ENCODE assay signal across 8 cellular contexts in genomic region chr19:55578761-55579747, GRCh38. TPM values are rescaled to one million over a fixed set of nuclear protein-coding genes. Genes with fewer than 3 reads are reported as not detected.
DNase-seq lines count a peak whose midpoint lies in the region; ATAC-seq and TF ChIP-seq lines count a peak whose summit lies in the region.
"Had no signal": no experiment of that assay in that cellular context is flagged by ENCODE, and none has a peak within 500 bp of the region (broad histone marks: within the 10 kb centered on the region; RNA-seq: fewer than 3 reads in every experiment).

No MANE protein-coding gene starts in this region.

- TF ChIP-seq CTCF in fibroblast of villous mesenchyme (IDR thresholded peaks at IDR 0.05; ENCODE audit: insufficient read depth, low read depth, low read length) (no peak), type B pancreatic cell (conservative IDR thresholded peaks at IDR 0.05) (no peak)

- H3K4me3 ChIP-seq in fibroblast of villous mesenchyme (ENCODE audit: low read depth, low read length): peak overlapping the region; percentile 88

- CTCF ChIA-PET in activated naive CD4-positive, alpha-beta T cell treated with anti-CD3 and anti-CD28 coated beads for 36 hours (lab: Charles Lee): no interaction called here

- no peaks in the 10 kb centered on the region for H3K27me3 Mint-ChIP-seq in activated naive CD4-positive, alpha-beta T cell treated with anti-CD3 and anti-CD28 coated beads for 36 hours (ENCODE audit: low read depth)
- no peaks in the 10 kb centered on the region for H3K27me3 Mint-ChIP-seq in type B pancreatic cell

- H3K4me1 Mint-ChIP-seq in activated naive CD4-positive, alpha-beta T cell treated with anti-CD3 and anti-CD28 coated beads for 36 hours (ENCODE audit: low read depth): peaks cover 22% of the 10 kb centered on the region
- H3K4me1 Mint-ChIP-seq in type B pancreatic cell (ENCODE audit: unreplicated experiment): peaks cover 22% of the 10 kb centered on the region

- peaks cover 18% of the 10 kb centered on the region for H3K36me3 Mint-ChIP-seq in activated naive CD4-positive, alpha-beta T cell treated with anti-CD3 and anti-CD28 coated beads for 36 hours (ENCODE audit: low read depth)
- peaks cover 8 to 19% of the 10 kb centered on the region in 2 donors for H3K36me3 Mint-ChIP-seq in activated naive CD4-positive, alpha-beta T cell treated with anti-CD3 and anti-CD28 coated beads, Interleukin-2, amount 50 U/mL, for 72 hours
- H3K36me3 Mint-ChIP-seq in type B pancreatic cell: peaks cover 12% of the 10 kb centered on the region

- intact Hi-C loops in activated naive CD4-positive, alpha-beta T cell treated with anti-CD3 and anti-CD28 coated beads for 36 hours (cut with micrococcal nuclease): no loop called here

- H3K4me3 Mint-ChIP-seq in activated naive CD4-positive, alpha-beta T cell treated with anti-CD3 and anti-CD28 coated beads for 36 hours: peak overlapping the region; percentile 76
- H3K4me3 Mint-ChIP-seq in type B pancreatic cell: peak overlapping the region; percentile 94

- H3K9me3 Mint-ChIP-seq in activated naive CD4-positive, alpha-beta T cell treated with anti-CD3 and anti-CD28 coated beads for 36 hours: peaks cover 2% of the 10 kb centered on the region
- H3K9me3 Mint-ChIP-seq in activated naive CD4-positive, alpha-beta T cell treated with anti-CD3 and anti-CD28 coated beads, Interleukin-2, amount 50 U/mL, for 72 hours: no peaks in the 10 kb centered on the region
- H3K9me3 Mint-ChIP-seq in type B pancreatic cell: no peaks in the 10 kb centered on the region

- no peak for ATAC-seq in activated naive CD4-positive, alpha-beta T cell treated with anti-CD3 and anti-CD28 coated beads, Interleukin-2, amount 50 U/mL, for 72 hours

- H3K27ac Mint-ChIP-seq in activated naive CD4-positive, alpha-beta T cell treated with anti-CD3 and anti-CD28 coated beads for 36 hours: peak overlapping the region; percentile 72
- peak overlapping the region in 1 of 2 donors; percentile 96 for H3K27ac Mint-ChIP-seq in activated naive CD4-positive, alpha-beta T cell treated with anti-CD3 and anti-CD28 coated beads, Interleukin-2, amount 50 U/mL, for 72 hours
- peak overlapping the region; percentile 83 for H3K27ac Mint-ChIP-seq in type B pancreatic cell

- no peak for DNase-seq in activated naive CD4-positive, alpha-beta T cell treated with anti-CD3 and anti-CD28 coated beads for 36 hours
- no peak for DNase-seq in activated naive CD4-positive, alpha-beta T cell treated with anti-CD3 and anti-CD28 coated beads, Interleukin-2, amount 50 U/mL, for 72 hours (ENCODE audit: low spot score in 2 of 2)
- DNase-seq in fibroblast of villous mesenchyme (ENCODE audit: low read depth) (no peak), type B pancreatic cell (ENCODE audit: extremely low spot score, unreplicated experiment) (no peak), putamen (ENCODE audit: low spot score) (no peak), HK-2 (ENCODE audit: unreplicated experiment) (no peak)

RNA-seq across cellular contexts. Expression of gene ZNF579, which starts 1.6 kb away (rescaled TPM):
- total RNA-seq in activated naive CD4-positive, alpha-beta T cell treated with anti-CD3 and anti-CD28 coated beads for 36 hours: 1 to 10 TPM; 6.1 to 6.5 TPM
- 10 to 100 TPM in 1 of 2 donors, 1 to 10 TPM in 1; 8.7 to 10.1 TPM for total RNA-seq in activated naive CD4-positive, alpha-beta T cell treated with anti-CD3 and anti-CD28 coated beads, Interleukin-2, amount 50 U/mL, for 72 hours
- total RNA-seq in fibroblast of villous mesenchyme: 5.6 and 7.7 TPM in 2 replicates
- total RNA-seq in type B pancreatic cell (ENCODE audit: low replicate concordance): 21.1 and 23.9 TPM in 2 replicates

RNA-seq across cellular contexts. Expression of gene FIZ1, which starts 20.3 kb away (rescaled TPM):
- total RNA-seq in activated naive CD4-positive, alpha-beta T cell treated with anti-CD3 and anti-CD28 coated beads for 36 hours: 10 to 100 TPM; 12.8 to 14.8 TPM
- total RNA-seq in activated naive CD4-positive, alpha-beta T cell treated with anti-CD3 and anti-CD28 coated beads, Interleukin-2, amount 50 U/mL, for 72 hours: 10 to 100 TPM; 10.2 to 12.3 TPM
- total RNA-seq in fibroblast of villous mesenchyme: 4.3 and 5.2 TPM in 2 replicates
- 18.4 and 22.4 TPM in 2 replicates for total RNA-seq in type B pancreatic cell (ENCODE audit: low replicate concordance)

RNA-seq across cellular contexts. Expression of gene ZNF524, which starts 21.0 kb away (rescaled TPM):
- total RNA-seq in activated naive CD4-positive, alpha-beta T cell treated with anti-CD3 and anti-CD28 coated beads for 36 hours: 10 to 100 TPM; 20.9 to 23.0 TPM
- total RNA-seq in activated naive CD4-positive, alpha-beta T cell treated with anti-CD3 and anti-CD28 coated beads, Interleukin-2, amount 50 U/mL, for 72 hours: 10 to 100 TPM; 21.4 to 29.7 TPM
- total RNA-seq in fibroblast of villous mesenchyme: 4.7 and 6.4 TPM in 2 replicates
- total RNA-seq in type B pancreatic cell (ENCODE audit: low replicate concordance): 13.6 and 23.9 TPM in 2 replicates

RNA-seq across cellular contexts. Expression of gene ZNF865, which starts 26.4 kb away (rescaled TPM):
- total RNA-seq in activated naive CD4-positive, alpha-beta T cell treated with anti-CD3 and anti-CD28 coated beads for 36 hours: 10 to 100 TPM; 10.8 to 11.2 TPM
- total RNA-seq in activated naive CD4-positive, alpha-beta T cell treated with anti-CD3 and anti-CD28 coated beads, Interleukin-2, amount 50 U/mL, for 72 hours: 10 to 100 TPM; 13.7 to 15.5 TPM
- 1.3 and 1.9 TPM in 2 replicates for total RNA-seq in fibroblast of villous mesenchyme
- total RNA-seq in type B pancreatic cell (ENCODE audit: low replicate concordance): 14.6 and 16.2 TPM in 2 replicates

RNA-seq across cellular contexts. Expression of gene SBK3, which starts 33.7 kb away (rescaled TPM):
- total RNA-seq in activated naive CD4-positive, alpha-beta T cell treated with anti-CD3 and anti-CD28 coated beads for 36 hours: not detected
- not detected for total RNA-seq in activated naive CD4-positive, alpha-beta T cell treated with anti-CD3 and anti-CD28 coated beads, Interleukin-2, amount 50 U/mL, for 72 hours
- total RNA-seq in fibroblast of villous mesenchyme (under 0.01 TPM in 2 replicates), type B pancreatic cell (ENCODE audit: low replicate concordance) (0.24 and 0.36 TPM in 2 replicates)
- total RNA-seq: liver; T-helper 1 cell treated with Interleukin-12 subunit alpha and Interleukin-12 subunit beta and Interleukin-4 antibody, amounts not matched to agents 30 ng/mL and 1 ng/mL, for 36 hours had no signal
